Comparison of ENCODE assay signal across 36 cellular contexts in the genomic region with DNA sequence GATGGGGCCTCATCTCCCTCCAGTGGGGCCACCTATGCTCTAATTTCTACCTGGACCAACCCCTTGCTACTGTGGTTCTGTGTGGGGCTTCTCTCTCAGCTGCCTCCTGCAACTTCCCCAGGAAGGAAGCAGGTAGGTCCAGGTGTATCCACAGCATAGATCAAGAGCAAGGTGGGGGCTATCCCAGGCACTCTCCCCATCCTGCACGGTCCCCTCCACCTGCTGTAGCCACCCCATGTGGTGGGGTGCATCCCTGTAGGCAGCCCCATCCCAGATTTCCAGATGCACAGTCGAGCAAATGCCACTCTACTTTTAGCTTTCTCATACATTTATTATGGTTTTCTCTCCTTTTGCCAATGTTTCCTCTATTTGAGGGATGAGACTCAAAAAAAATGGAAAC.
"Had no signal": no experiment of that assay in that cellular context is flagged by ENCODE, and none has a peak within 500 bp of the region (broad histone marks: within the 10 kb centered on the region; RNA-seq: fewer than 3 reads in every experiment).

No MANE protein-coding gene starts in this region.

- H3K4me3 Mint-ChIP-seq: activated B cell treated with CpG ODN at 0.5 μM for 24 hours; activated CD4-positive, alpha-beta memory T cell treated with anti-CD3 and anti-CD28 coated beads for 36 hours; activated CD4-positive, alpha-beta T cell treated with anti-CD3 and anti-CD28 coated beads, Interleukin-2, amount 10 ng/mL, durations not matched to agents 24 days and 14 days; activated naive CD4-positive, alpha-beta T cell treated with anti-CD3 and anti-CD28 coated beads for 36 hours; activated naive CD4-positive, alpha-beta T cell treated with anti-CD3 and anti-CD28 coated beads, Interleukin-2, amount 50 U/mL, for 24 hours; activated naive CD8-positive, alpha-beta T cell; activated naive CD8-positive, alpha-beta T cell treated with anti-CD3 and anti-CD28 coated beads, Interleukin-2, amount 10 ng/mL, durations not matched to agents 7 days and 5 days; activated naive CD8-positive, alpha-beta T cell treated with anti-CD3 and anti-CD28 coated beads, Interleukin-2, amount 50 U/mL, for 24 hours; activated T-cell treated with anti-CD3 and anti-CD28 coated beads, Interleukin-2, amount 50 U/mL, for 4 hours; activated T-cell treated with anti-CD3 and anti-CD28 coated beads, Interleukin-2, amount 50 U/mL, for 72 hours; activated T-helper 1 cell treated with anti-CD3 and anti-CD28 coated beads, Interleukin-12 subunit alpha, Interleukin-12 subunit beta, Interleukin-2, Interleukin-4 antibody, amounts not matched to agents 30 ng/mL and 10 ng/mL and 1 ng/mL, durations not matched to agents 14 hours and 24 hours and 36 hours; activated T-helper 17 cell treated with anti-CD3 and anti-CD28 coated beads, Interleukin-2, amount 50 U/mL, for 72 hours; brain; central memory CD8-positive, alpha-beta T cell; T-helper 1 cell treated with Interleukin-12 subunit alpha and Interleukin-12 subunit beta and Interleukin-4 antibody, amounts not matched to agents 30 μg/mL and 1 μg/mL, for 36 hours; T-helper 2 cell treated with Interferon-gamma antibody and Interleukin-4, amounts not matched to agents 5 μg/mL and 100 μg/mL, for 36 hours had no signal

- H3K27ac Mint-ChIP-seq: activated B cell treated with CpG ODN at 0.5 μM for 24 hours; activated CD4-positive, alpha-beta memory T cell treated with anti-CD3 and anti-CD28 coated beads for 36 hours; activated CD4-positive, alpha-beta T cell treated with anti-CD3 and anti-CD28 coated beads, Interleukin-2, amount 10 ng/mL, durations not matched to agents 24 days and 14 days; activated naive CD4-positive, alpha-beta T cell treated with anti-CD3 and anti-CD28 coated beads for 36 hours; activated naive CD4-positive, alpha-beta T cell treated with anti-CD3 and anti-CD28 coated beads, Interleukin-2, amount 50 U/mL, for 24 hours; activated naive CD8-positive, alpha-beta T cell; activated naive CD8-positive, alpha-beta T cell treated with anti-CD3 and anti-CD28 coated beads, Interleukin-2, amount 10 ng/mL, durations not matched to agents 7 days and 5 days; activated naive CD8-positive, alpha-beta T cell treated with anti-CD3 and anti-CD28 coated beads, Interleukin-2, amount 50 U/mL, for 24 hours; activated T-cell treated with anti-CD3 and anti-CD28 coated beads, Interleukin-2, amount 50 U/mL, for 72 hours; activated T-helper 1 cell treated with anti-CD3 and anti-CD28 coated beads, Interleukin-12 subunit alpha, Interleukin-12 subunit beta, Interleukin-2, Interleukin-4 antibody, amounts not matched to agents 30 ng/mL and 10 ng/mL and 1 ng/mL, durations not matched to agents 14 hours and 24 hours and 36 hours; activated T-helper 17 cell treated with anti-CD3 and anti-CD28 coated beads, Interleukin-2, amount 50 U/mL, for 72 hours; brain; T-helper 1 cell treated with Interleukin-12 subunit alpha and Interleukin-12 subunit beta and Interleukin-4 antibody, amounts not matched to agents 30 μg/mL and 1 μg/mL, for 36 hours; T-helper 2 cell treated with Interferon-gamma antibody and Interleukin-4, amounts not matched to agents 5 μg/mL and 100 μg/mL, for 36 hours had no signal

- ATAC-seq: activated naive CD8-positive, alpha-beta T cell treated with anti-CD3 and anti-CD28 coated beads, Interleukin-2, amount 50 U/mL, for 24 hours; activated T-cell treated with anti-CD3 and anti-CD28 coated beads, Interleukin-2, amount 50 U/mL, for 4 hours; activated T-cell treated with anti-CD3 and anti-CD28 coated beads, Interleukin-2, amount 50 U/mL, for 72 hours; activated T-helper 17 cell treated with anti-CD3 and anti-CD28 coated beads, Interleukin-2, amount 50 U/mL, for 72 hours had no signal

- H3K27ac ChIP-seq: ascending aorta, cardiac muscle cell, VCaP had no signal

- DNase-seq: activated B cell treated with CpG ODN at 0.5 μM for 24 hours; activated CD4-positive, alpha-beta memory T cell treated with anti-CD3 and anti-CD28 coated beads for 36 hours; activated CD4-positive, alpha-beta T cell treated with anti-CD3 and anti-CD28 coated beads for 4 hours; activated CD4-positive, alpha-beta T cell treated with anti-CD3 and anti-CD28 coated beads, Interleukin-2, amount 10 ng/mL, durations not matched to agents 24 days and 14 days; activated CD4-positive, alpha-beta T cell treated with anti-CD3 and anti-CD28 coated beads, Interleukin-2, amount 50 U/mL, for 1 hour; activated CD4-positive, alpha-beta T cell treated with anti-CD3 and anti-CD28 coated beads, Interleukin-2, amount 50 U/mL, for 4 hours; activated CD4-positive, CD25-positive, alpha-beta regulatory T cell treated with anti-CD3 and anti-CD28 coated beads, Interleukin-2, amount 50 U/mL, for 72 hours; activated CD8-positive, alpha-beta memory T cell treated with anti-CD3 and anti-CD28 coated beads, Interleukin-2, amount 50 U/mL, for 4 hours; activated effector memory CD4-positive, alpha-beta T cell treated with anti-CD3 and anti-CD28 coated beads, Interleukin-2, amount 50 U/mL, for 16 hours; activated gamma-delta T cell treated with Interleukin-2 at 50 U/mL for 16 hours; activated naive CD4-positive, alpha-beta T cell; activated naive CD4-positive, alpha-beta T cell treated with anti-CD3 and anti-CD28 coated beads for 36 hours; activated naive CD8-positive, alpha-beta T cell treated with anti-CD3 and anti-CD28 coated beads, Interleukin-2, amount 10 ng/mL, durations not matched to agents 7 days and 5 days; activated naive CD8-positive, alpha-beta T cell treated with anti-CD3 and anti-CD28 coated beads, Interleukin-2, amount 50 U/mL, for 24 hours; activated T-cell treated with anti-CD3 and anti-CD28 coated beads for 4 hours; activated T-cell treated with anti-CD3 and anti-CD28 coated beads, Interleukin-2, amount 50 U/mL, for 1 hour; activated T-cell treated with anti-CD3 and anti-CD28 coated beads, Interleukin-2, amount 50 U/mL, for 4 hours; activated T-cell treated with anti-CD3 and anti-CD28 coated beads, Interleukin-2, amount 50 U/mL, for 72 hours; amygdala; anterior cingulate cortex; caudate nucleus; SW 1271; T-helper 1 cell; T-helper 2 cell; T-helper 9 cell had no signal

- H3K36me3 Mint-ChIP-seq: activated CD4-positive, alpha-beta memory T cell treated with anti-CD3 and anti-CD28 coated beads for 36 hours; activated naive CD4-positive, alpha-beta T cell treated with anti-CD3 and anti-CD28 coated beads, Interleukin-2, amount 50 U/mL, for 24 hours; activated naive CD8-positive, alpha-beta T cell; activated naive CD8-positive, alpha-beta T cell treated with anti-CD3 and anti-CD28 coated beads, Interleukin-2, amount 10 ng/mL, durations not matched to agents 7 days and 5 days; brain had no signal

- H3K4me3 ChIP-seq: ascending aorta, cardiac muscle cell had no signal

- H3K4me1 Mint-ChIP-seq: activated B cell treated with CpG ODN at 0.5 μM for 24 hours; activated naive CD4-positive, alpha-beta T cell treated with anti-CD3 and anti-CD28 coated beads, Interleukin-2, amount 50 U/mL, for 24 hours; activated T-helper 17 cell treated with anti-CD3 and anti-CD28 coated beads, Interleukin-2, amount 50 U/mL, for 72 hours; brain; central memory CD8-positive, alpha-beta T cell had no signal

- H3K36me3 ChIP-seq: ascending aorta, cardiac muscle cell had no signal

- H3K27me3 ChIP-seq: ascending aorta, cardiac muscle cell had no signal

- H3K9me3 ChIP-seq: ascending aorta had no signal

- H3K4me1 ChIP-seq: ascending aorta had no signal

- H3K27me3 Mint-ChIP-seq: activated B cell treated with CpG ODN at 0.5 μM for 24 hours; activated CD4-positive, alpha-beta memory T cell treated with anti-CD3 and anti-CD28 coated beads for 36 hours; activated CD4-positive, alpha-beta T cell treated with anti-CD3 and anti-CD28 coated beads, Interleukin-2, amount 10 ng/mL, durations not matched to agents 24 days and 14 days; activated T-helper 17 cell treated with anti-CD3 and anti-CD28 coated beads, Interleukin-2, amount 50 U/mL, for 72 hours; central memory CD8-positive, alpha-beta T cell had no signal

- H3K9me3 Mint-ChIP-seq: activated CD4-positive, alpha-beta T cell treated with anti-CD3 and anti-CD28 coated beads, Interleukin-2, amount 10 ng/mL, durations not matched to agents 24 days and 14 days; activated naive CD4-positive, alpha-beta T cell treated with anti-CD3 and anti-CD28 coated beads, Interleukin-2, amount 50 U/mL, for 24 hours; activated naive CD8-positive, alpha-beta T cell treated with anti-CD3 and anti-CD28 coated beads, Interleukin-2, amount 50 U/mL, for 24 hours; activated T-helper 17 cell treated with anti-CD3 and anti-CD28 coated beads, Interleukin-2, amount 50 U/mL, for 72 hours had no signal
